In genomic region chr19:19485998-19486290, GRCh38 we compare ENCODE assay signal across 15 cellular contexts. TPM values are rescaled to one million over a fixed set of nuclear protein-coding genes. Genes with fewer than 3 reads are reported as not detected.
DNase-seq lines count a peak whose midpoint lies in the region; ATAC-seq and TF ChIP-seq lines count a peak whose summit lies in the region.
"Had no signal": no experiment of that assay in that cellular context is flagged by ENCODE, and none has a peak within 500 bp of the region (broad histone marks: within the 10 kb centered on the region; RNA-seq: fewer than 3 reads in every experiment).

No MANE protein-coding gene starts in this region.

- H3K4me3 ChIP-seq in thymus (ENCODE audit: low read length): no peak overlapping the region
- H3K4me3 ChIP-seq: gastroesophageal sphincter, psoas muscle, testis had no signal

- H3K27me3 Mint-ChIP-seq in natural killer cell (ENCODE audit: low read depth in 2 of 2): no peaks in the 10 kb centered on the region
- no peaks in the 10 kb centered on the region for H3K27me3 Mint-ChIP-seq in natural killer cell treated with Interleukin-12 subunit alpha and Interleukin-12 subunit beta and Interleukin-15 and Interleukin-18, amount 100 ng/mL, for 72 hours
- H3K27me3 Mint-ChIP-seq in WTC11 (ENCODE audit: low read depth): no peaks in the 10 kb centered on the region
- H3K27me3 Mint-ChIP-seq in immature natural killer cell (ENCODE audit: low read depth in 3 of 3): peaks cover 0 to 30% (median 20%) of the 10 kb centered on the region in 3 donors

- H3K27ac Mint-ChIP-seq in natural killer cell: peak overlapping the region; percentile 97 to 98
- H3K27ac Mint-ChIP-seq in natural killer cell treated with Interleukin-12 subunit alpha and Interleukin-12 subunit beta and Interleukin-15 and Interleukin-18, amount 100 ng/mL, for 72 hours: peak overlapping the region in 1 of 2 donors; percentile 50
- H3K27ac Mint-ChIP-seq in WTC11: peak overlapping the region; percentile 85; the same call in 1 of the 2 replicates
- H3K27ac Mint-ChIP-seq in immature natural killer cell: peak overlapping the region in 5 of 6 donors; percentile 68 to 85 (median 79)

- H3K4me1 Mint-ChIP-seq in natural killer cell (peaks cover 47 to 72% of the 10 kb centered on the region in 2 donors), WTC11 (peaks cover 59% of the 10 kb centered on the region), immature natural killer cell (peaks cover 60 to 66% of the 10 kb centered on the region in 2 donors)
- peaks cover 46 to 47% of the 10 kb centered on the region in 2 donors for H3K4me1 Mint-ChIP-seq in natural killer cell treated with Interleukin-12 subunit alpha and Interleukin-12 subunit beta and Interleukin-15 and Interleukin-18, amount 100 ng/mL, for 72 hours (ENCODE audit: low read depth in 2 of 2)

- ATAC-seq in natural killer cell: no peak
- ATAC-seq in natural killer cell treated with Interleukin-12 subunit alpha and Interleukin-12 subunit beta and Interleukin-15 and Interleukin-18, amount 100 ng/mL, for 72 hours: no peak
- no peak for ATAC-seq in WTC11
- ATAC-seq in GM18520 (IDR thresholded peaks at IDR 0.05; ENCODE audit: unreplicated experiment): no peak
- ATAC-seq in GM19328 (IDR thresholded peaks at IDR 0.05; ENCODE audit: unreplicated experiment): no peak
- ATAC-seq: gastroesophageal sphincter, psoas muscle had no signal

- H3K9me3 ChIP-seq in thymus (ENCODE audit: control insufficient read depth): no peaks in the 10 kb centered on the region
- H3K9me3 ChIP-seq: BE2C, gastroesophageal sphincter, psoas muscle, testis had no signal

- CTCF ChIA-PET in WTC11 (lab: Charles Lee): interaction anchor here (1.5 to 2.5 kb wide), 3 partner anchors 10 to 119 kb away, joined by 7 to 10 read pairs (median 7); no protein-coding TSS in a partner anchor

- POLR2A ChIA-PET in WTC11 (lab: Charles Lee): interaction anchor here (0.5 to 2.2 kb wide), 2 partner anchors 81 to 481 kb away, joined by 3 to 5 read pairs; partner anchors contain the start of gene GATAD2A

- H3K36me3 Mint-ChIP-seq in natural killer cell (no peaks in the 10 kb centered on the region), WTC11 (peaks cover 8% of the 10 kb centered on the region), immature natural killer cell (peaks cover 0 to 6% (median 0%) of the 10 kb centered on the region in 3 donors)
- no peaks in the 10 kb centered on the region for H3K36me3 Mint-ChIP-seq in natural killer cell treated with Interleukin-12 subunit alpha and Interleukin-12 subunit beta and Interleukin-15 and Interleukin-18, amount 100 ng/mL, for 72 hours

- H3K4me1 ChIP-seq in thymus (ENCODE audit: control insufficient read depth, insufficient read depth, low read length): peaks cover 32% of the 10 kb centered on the region

- TF ChIP-seq CTCF in natural killer cell (IDR thresholded peaks at IDR 0.05): no peak
- no peak for TF ChIP-seq CTCF in WTC11 (IDR thresholded peaks at IDR 0.05)

- no peak overlapping the region for H3K4me3 Mint-ChIP-seq in natural killer cell
- no peak overlapping the region for H3K4me3 Mint-ChIP-seq in natural killer cell treated with Interleukin-12 subunit alpha and Interleukin-12 subunit beta and Interleukin-15 and Interleukin-18, amount 100 ng/mL, for 72 hours
- H3K4me3 Mint-ChIP-seq in WTC11: no peak overlapping the region
- H3K4me3 Mint-ChIP-seq in immature natural killer cell: no peak overlapping the region

- peak overlapping the region; percentile 0 for H3K27ac ChIP-seq in thymus (ENCODE audit: low read depth)
- H3K27ac ChIP-seq: gastroesophageal sphincter, psoas muscle, testis had no signal

- WGBS in thymus: 96% methylated on average over 5 of the region's 5 CpGs

- intact Hi-C loops in natural killer cell (cut with micrococcal nuclease): loop anchor here (5.0 kb wide), 1 partner anchor 34 kb away; no protein-coding TSS in a partner anchor

- H3K27me3 ChIP-seq in thymus (ENCODE audit: control insufficient read depth, insufficient read depth): no peaks in the 10 kb centered on the region
- H3K27me3 ChIP-seq: BE2C, gastroesophageal sphincter, testis had no signal

- peaks cover 23% of the 10 kb centered on the region for H3K36me3 ChIP-seq in thymus (ENCODE audit: control insufficient read depth, insufficient read depth)

- no peaks in the 10 kb centered on the region for H3K9me3 Mint-ChIP-seq in natural killer cell
- H3K9me3 Mint-ChIP-seq in natural killer cell treated with Interleukin-12 subunit alpha and Interleukin-12 subunit beta and Interleukin-15 and Interleukin-18, amount 100 ng/mL, for 72 hours: no peaks in the 10 kb centered on the region
- no peaks in the 10 kb centered on the region for H3K9me3 Mint-ChIP-seq in WTC11
- no peaks in the 10 kb centered on the region for H3K9me3 Mint-ChIP-seq in immature natural killer cell

- DNase-seq in natural killer cell: no peak
- no peak for DNase-seq in natural killer cell treated with Interleukin-12 subunit alpha and Interleukin-12 subunit beta and Interleukin-15 and Interleukin-18, amount 100 ng/mL, for 72 hours (ENCODE audit: low spot score)
- DNase-seq in WTC11 (ENCODE audit: low spot score): no peak
- DNase-seq in immature natural killer cell: no peak
- no peak for DNase-seq in NCI-H128 (lab: John Stamatoyannopoulos, UW; ENCODE audit: unreplicated experiment)
- DNase-seq: BE2C; NCI-H187 treated with DMSO at 0.1 percent for 48 hours; NCI-H774; stimulated activated CD4-positive, alpha-beta T cell treated with anti-CD3 and anti-CD28 coated beads, Interleukin-15, amount 100 ng/mL, for 24 hours; testis had no signal

TF ChIP-seq in WTC11, 78 proteins besides CTCF, POLR2A, EP300 and RAD21 (continues in another document):
- TF ChIP-seq ATF3 (CRISPR knock-in tag; conservative IDR thresholded peaks at IDR 0.05): no peak
- no peak for TF ChIP-seq TEAD1 (CRISPR knock-in tag; IDR thresholded peaks at IDR 0.05)
- no peak for TF ChIP-seq PRDM15 (CRISPR knock-in tag; IDR thresholded peaks at IDR 0.05)
- no peak for TF ChIP-seq ZNF396 (CRISPR knock-in tag; IDR thresholded peaks at IDR 0.05; ENCODE audit: borderline replicate concordance)
- TF ChIP-seq PREB (CRISPR knock-in tag; IDR thresholded peaks at IDR 0.05; ENCODE audit: borderline replicate concordance): no peak

RNA-seq across cellular contexts. Expression of gene TSSK6, which starts 29.4 kb away (rescaled TPM):
- total RNA-seq in natural killer cell (1 to 10 TPM; 2.2 to 2.5 (median 2.3) TPM), WTC11 (2021) (4.7 to 7.8 TPM (median 7.7 TPM) in 3 replicates)
- 1 to 10 TPM; 1.9 to 2.6 TPM for total RNA-seq in natural killer cell treated with Interleukin-12 subunit alpha and Interleukin-12 subunit beta and Interleukin-15 and Interleukin-18, amount 100 ng/mL, for 72 hours
- polyA plus RNA-seq in immature natural killer cell (under 1 TPM in 2 of 3 donors, not detected in 1; 0.66 to 0.96 TPM), thymus (3.0 TPM)

RNA-seq across cellular contexts. Expression of gene NDUFA13, which starts 30.1 kb away (rescaled TPM):
- total RNA-seq in natural killer cell (100 to 1,000 TPM; 165 to 191 (median 188) TPM), WTC11 (2021) (519 to 568 TPM (median 552 TPM) in 3 replicates)
- 100 to 1,000 TPM; 261 to 310 TPM for total RNA-seq in natural killer cell treated with Interleukin-12 subunit alpha and Interleukin-12 subunit beta and Interleukin-15 and Interleukin-18, amount 100 ng/mL, for 72 hours
- polyA plus RNA-seq in immature natural killer cell (100 to 1,000 TPM; 242 to 566 (median 301) TPM), thymus (219 TPM)

RNA-seq across cellular contexts. Expression of gene YJEFN3, which starts 42.8 kb away (rescaled TPM):
- 1 to 10 TPM; 4.0 to 6.0 (median 4.3) TPM for total RNA-seq in natural killer cell
- 10 to 100 TPM in 1 of 2 donors, 1 to 10 TPM in 1; 10.0 to 14.9 TPM for total RNA-seq in natural killer cell treated with Interleukin-12 subunit alpha and Interleukin-12 subunit beta and Interleukin-15 and Interleukin-18, amount 100 ng/mL, for 72 hours
- 10.2 to 11.9 TPM (median 11.1 TPM) in 3 replicates for total RNA-seq in WTC11 (2021)
- under 1 TPM in 1 of 3 donors, not detected in 2; 0.21 TPM for polyA plus RNA-seq in immature natural killer cell
- polyA plus RNA-seq in thymus: 37.1 TPM

RNA-seq across cellular contexts. Expression of gene CILP2, which starts 52.1 kb away (rescaled TPM):
- total RNA-seq in natural killer cell (under 1 TPM; 0.05 to 0.20 (median 0.11) TPM), WTC11 (2021) (7.9 to 10.6 TPM (median 10.1 TPM) in 3 replicates)
- total RNA-seq in natural killer cell treated with Interleukin-12 subunit alpha and Interleukin-12 subunit beta and Interleukin-15 and Interleukin-18, amount 100 ng/mL, for 72 hours: under 1 TPM; 0.21 to 0.42 TPM
- polyA plus RNA-seq in immature natural killer cell (not detected), thymus (0.23 TPM)
- total RNA-seq: psoas muscle had no signal
